In the genomic region with DNA sequence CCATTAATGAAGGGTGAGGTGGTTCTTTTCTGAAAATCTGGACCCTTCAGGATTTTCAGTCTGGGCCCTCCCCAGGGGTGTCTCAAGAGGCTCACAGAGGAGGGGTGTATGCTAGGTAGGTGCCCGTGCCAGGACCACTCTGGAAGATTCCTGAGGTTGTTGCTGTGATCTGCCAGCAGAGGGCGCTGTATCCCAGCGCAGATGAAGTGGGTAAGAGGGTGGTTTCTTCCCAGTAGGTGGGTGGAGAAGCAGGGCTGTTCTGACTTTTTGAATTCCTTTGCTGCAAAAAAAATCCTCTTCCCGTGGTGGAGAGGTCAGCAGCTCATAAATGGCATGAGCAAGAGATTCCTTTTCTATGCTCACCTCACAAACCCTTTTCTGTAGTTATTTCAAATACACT, we compare ENCODE assay signal across 9 cellular contexts. TPM values are rescaled to one million over a fixed set of nuclear protein-coding genes. Genes with fewer than 3 reads are reported as not detected.
DNase-seq lines count a peak whose midpoint lies in the region; ATAC-seq and TF ChIP-seq lines count a peak whose summit lies in the region.
"Had no signal": no experiment of that assay in that cellular context is flagged by ENCODE, and none has a peak within 500 bp of the region (broad histone marks: within the 10 kb centered on the region; RNA-seq: fewer than 3 reads in every experiment).

No MANE protein-coding gene starts in this region.

- peak; percentile 81 for TF ChIP-seq CTCF in Calu3 (IDR thresholded peaks at IDR 0.05; ENCODE audit: unreplicated experiment)
- peak; percentile 86 for TF ChIP-seq CTCF in HFFc6 (IDR thresholded peaks at IDR 0.05)
- peak; percentile 59 for TF ChIP-seq CTCF in RWPE1 (conservative IDR thresholded peaks at IDR 0.05; ENCODE audit: low read depth)

- H3K4me1 ChIP-seq in adipocyte (ENCODE audit: control insufficient read depth, insufficient read depth, low read length) (no peaks in the 10 kb centered on the region), right cardiac atrium (ENCODE audit: control insufficient read depth, insufficient read depth, low read length) (peaks cover 2% of the 10 kb centered on the region)
- H3K4me1 ChIP-seq: SJSA1 had no signal

- WGBS in right cardiac atrium, result 3% methylated on average over 4 of the region's 4 CpGs

- no peak overlapping the region for H3K9ac ChIP-seq in adipocyte (ENCODE audit: low read length)

- no peak overlapping the region for H3K4me3 Mint-ChIP-seq in Calu3 (ENCODE audit: low read depth, unreplicated experiment)
- H3K4me3 Mint-ChIP-seq in HFFc6, result no peak overlapping the region

- peak; percentile 62 to 82 for ATAC-seq in right cardiac atrium
- no peak for ATAC-seq in GM21576 (IDR thresholded peaks at IDR 0.05; ENCODE audit: unreplicated experiment)
- no peak for ATAC-seq in HG02678 (IDR thresholded peaks at IDR 0.05; ENCODE audit: unreplicated experiment)

- peaks cover 35% of the 10 kb centered on the region for H3K27me3 Mint-ChIP-seq in Calu3 (ENCODE audit: unreplicated experiment)
- H3K27me3 Mint-ChIP-seq in HFFc6 (ENCODE audit: insufficient read depth), result peaks cover 10% of the 10 kb centered on the region

- DNase-seq in Calu3 (peak; percentile 39), HFFc6 (peak; percentile 0), RWPE1 (ENCODE audit: low spot score) (peak; percentile 42), adipocyte (ENCODE audit: low read depth) (peak; percentile 39), right cardiac atrium (peak in 2 of 3 donors; percentile 60 to 63)
- peak; percentile 4 to 29 (median 21) for DNase-seq in stimulated activated CD4-positive, alpha-beta T cell treated with anti-CD3 and anti-CD28 coated beads, Interleukin-12 subunit alpha, Interleukin-12 subunit beta, amount 100 ng/mL, for 48 hours (ENCODE audit: low read depth in 2 of 3, low spot score in 1 of 3)

- H3K27ac ChIP-seq in RWPE1 (no peak overlapping the region), right cardiac atrium (ENCODE audit: low read length) (no peak overlapping the region)
- H3K27ac ChIP-seq: SJSA1 had no signal

- no peaks in the 10 kb centered on the region for H3K4me1 Mint-ChIP-seq in Calu3 (ENCODE audit: low read depth, unreplicated experiment)
- H3K4me1 Mint-ChIP-seq in HFFc6 (ENCODE audit: low read depth), result no peaks in the 10 kb centered on the region

- H3K9me3 Mint-ChIP-seq in Calu3 (ENCODE audit: low read depth, unreplicated experiment) (no peaks in the 10 kb centered on the region), HFFc6 (no peaks in the 10 kb centered on the region)

- H3K4me3 ChIP-seq in adipocyte (ENCODE audit: low read length) (no peak overlapping the region), right cardiac atrium (ENCODE audit: low read length) (no peak overlapping the region)
- H3K4me3 ChIP-seq: SJSA1 had no signal

- H3K27me3 ChIP-seq in adipocyte (replicated peaks; ENCODE audit: control insufficient read depth, insufficient read depth, low read length) (peaks cover 1% of the 10 kb centered on the region), right cardiac atrium (ENCODE audit: control insufficient read depth, insufficient read depth) (no peaks in the 10 kb centered on the region)
- H3K27me3 ChIP-seq: SJSA1 had no signal

- H3K27ac Mint-ChIP-seq in Calu3 (ENCODE audit: unreplicated experiment), result no peak overlapping the region
- no peak overlapping the region for H3K27ac Mint-ChIP-seq in HFFc6

- intact Hi-C loops in Calu3 (cut with micrococcal nuclease; ENCODE audit: unreplicated experiment) (no loop called here), right cardiac atrium (cut with DNase I) (loop anchor here in 1 of 4 donors (5.0 kb wide), 1 partner anchor 424 kb away; no protein-coding TSS in a partner anchor)

- H3K36me3 Mint-ChIP-seq in Calu3 (ENCODE audit: insufficient read depth, unreplicated experiment) (peaks cover 6% of the 10 kb centered on the region), HFFc6 (ENCODE audit: low read depth) (no peaks in the 10 kb centered on the region)

- H3K9me3 ChIP-seq in adipocyte (ENCODE audit: control insufficient read depth, low read length) (no peaks in the 10 kb centered on the region), right cardiac atrium (ENCODE audit: control insufficient read depth, low read length) (no peaks in the 10 kb centered on the region)
- H3K9me3 ChIP-seq: SJSA1 had no signal

- BruUV-seq in Calu3 (replicated peaks; lab: Mats Ljungman, UMichigan), result no TSS peak

- H3K36me3 ChIP-seq in adipocyte (ENCODE audit: control insufficient read depth, insufficient read depth, low read length, severe bottlenecking), result no peaks in the 10 kb centered on the region
- H3K36me3 ChIP-seq: SJSA1 had no signal

- CTCF ChIA-PET in Calu3 (lab: Charles Lee) (no interaction called here), RWPE1 (lab: Yijun Ruan, JAX) (interaction anchor here (1.0 to 1.5 kb wide), 2 partner anchors 26 to 54 kb away, joined by 3 to 4 read pairs; no protein-coding TSS in a partner anchor)

- POLR2A ChIA-PET in RWPE1 (lab: Yijun Ruan, JAX; ENCODE audit: low non-redundant PET), result no interaction called here

RNA-seq across cellular contexts. Expression of a gene that starts 51.1 kb away (rescaled TPM):
- 14.2 and 14.4 TPM in 2 replicates for total RNA-seq in Calu3 (2022)
- total RNA-seq in HFFc6 (2021; fragmentation: NEBNext Ultra II Directional; extraction: Animal tissue kit (Norgen Biotek cat#: 25700)), result 10 to 100 TPM in 3 of 6 experiments, 1 to 10 TPM in 3; 7.3 to 11.3 (median 9.8) TPM
- 1 to 10 TPM; 6.6 to 9.1 (median 7.8) TPM for total RNA-seq in right cardiac atrium
- polyA plus RNA-seq in right cardiac atrium, result 7.4 TPM

Comparison
In these comparisons a context has a peak if more than half of its experiments do, and no peak if none do; other contexts are left out.
1. DNase-seq: peak in every context shown above with its lines; median percentile 62 in right cardiac atrium; 42 in RWPE1; 39 in Calu3; 39 in adipocyte; 21 in stimulated activated CD4-positive, alpha-beta T cell treated with anti-CD3 and anti-CD28 coated beads, Interleukin-12 subunit alpha, Interleukin-12 subunit beta, amount 100 ng/mL, for 48 hours; 0 in HFFc6.
2. ATAC-seq: peak in right cardiac atrium (2 of 2); none in GM21576 (single experiment) and HG02678 (single experiment).
3. Peak in every context shown above with its lines, with median percentiles within 50 percentile points of each other: CTCF ChIP-seq.